ENCODE assay signal across 16 cellular contexts in genomic region chr10:113027230-113027573, GRCh38.
A peak's percentile ranks its signal among the peaks of the same experiment; 100 is the strongest.
DNase-seq lines count a peak whose midpoint lies in the region; ATAC-seq and TF ChIP-seq lines count a peak whose summit lies in the region.
"Had no signal": no experiment of that assay in that cellular context is flagged by ENCODE, and none has a peak within 500 bp of the region (broad histone marks: within the 10 kb centered on the region; RNA-seq: fewer than 3 reads in every experiment).

No MANE protein-coding gene starts in this region.

- no peaks in the 10 kb centered on the region for H3K9me2 ChIP-seq in SK-N-SH

- no peak for TF ChIP-seq RAD21 in SK-N-SH (IDR thresholded peaks at IDR 0.05; ENCODE audit: low read length)

- CTCF ChIA-PET in SK-N-SH (lab: Yijun Ruan, JAX), result no interaction called here

- peaks cover 10% of the 10 kb centered on the region for H4K20me1 ChIP-seq in SK-N-SH (ENCODE audit: insufficient read depth)

- no peak overlapping the region for H3K23ac ChIP-seq in mesenchymal stem cell (ENCODE audit: low read length in 2 of 2)

- peaks cover 64% of the 10 kb centered on the region for H3K79me2 ChIP-seq in SK-N-SH (ENCODE audit: insufficient read depth)

- DNase-seq in SK-N-SH (no peak), SJSA1 (ENCODE audit: low read depth in 1 of 2, low spot score in 2 of 2) (peak in 1 of 2 experiments; percentile 80), mesenchymal stem cell (no peak), NCI-H2227 (lab: John Stamatoyannopoulos, UW; ENCODE audit: unreplicated experiment) (no peak)
- no peak for DNase-seq in activated CD4-positive, alpha-beta T cell treated with anti-CD3 and anti-CD28 coated beads, Interleukin-2, amount 50 U/mL, for 48 hours
- DNase-seq: activated CD4-positive, CD25-positive, alpha-beta regulatory T cell treated with anti-CD3 and anti-CD28 coated beads, Interleukin-2, amount 50 U/mL, for 72 hours; CD4-positive, CD25-positive, alpha-beta regulatory T cell; left colon; MG63; naive B cell; RPMI8226; T-helper 17 cell; thyroid gland had no signal

- H2BK5ac ChIP-seq in mesenchymal stem cell (ENCODE audit: low read depth, low read length, poor library complexity, severe bottlenecking), result no peak overlapping the region

- no peak overlapping the region for H2BK15ac ChIP-seq in mesenchymal stem cell (ENCODE audit: low read depth, poor library complexity, severe bottlenecking)

- peak overlapping the region; percentile 29; the same call in 1 of the 2 replicates for H3K4me2 ChIP-seq in SK-N-SH
- no peak overlapping the region for H3K4me2 ChIP-seq in mesenchymal stem cell (ENCODE audit: low read length, poor library complexity, severe bottlenecking)

- H3K18ac ChIP-seq in mesenchymal stem cell (ENCODE audit: low read depth in 1 of 2, low read length in 2 of 2), result no peak overlapping the region

- peaks cover 0 to 29% of the 10 kb centered on the region in 2 experiments; a peak in 3 of 4 replicates for H3K4me1 ChIP-seq in SK-N-SH (ENCODE audit: control insufficient read depth in 1 of 2, insufficient read depth in 2 of 2, low read depth in 1 of 2, low read length in 1 of 2)
- peaks cover 58% of the 10 kb centered on the region for H3K4me1 ChIP-seq in SJSA1 (replicated peaks)
- H3K4me1 ChIP-seq in mesenchymal stem cell (ENCODE audit: control insufficient read depth, insufficient read depth, low read depth, low read length), result peaks cover 21% of the 10 kb centered on the region
- H3K4me1 ChIP-seq in subcutaneous abdominal adipose tissue (ENCODE audit: control insufficient read depth in 5 of 5, insufficient read depth in 5 of 5, low read length in 5 of 5), result peaks cover 12 to 54% (median 43%) of the 10 kb centered on the region in 5 donors

- no peak overlapping the region for H3K14ac ChIP-seq in mesenchymal stem cell (ENCODE audit: low read length in 2 of 2)

- H3K9ac ChIP-seq in SK-N-SH (no peak overlapping the region), mesenchymal stem cell (ENCODE audit: low read length) (peak overlapping the region; percentile 20), subcutaneous abdominal adipose tissue (ENCODE audit: low read length in 5 of 5) (peak overlapping the region in 1 of 5 donors; percentile 1)

- H3K4me3 ChIP-seq in SK-N-SH (ENCODE audit: low read depth in 2 of 2, low read length in 1 of 2) (no peak overlapping the region), SJSA1 (no peak overlapping the region), mesenchymal stem cell (ENCODE audit: insufficient read depth in 1 of 2, low read depth in 1 of 2, low read length in 2 of 2) (peak overlapping the region in 1 of 2 experiments; percentile 57), subcutaneous abdominal adipose tissue (ENCODE audit: low read depth in 1 of 5, low read length in 5 of 5) (no peak overlapping the region)
- H3K4me3 ChIP-seq: MG63, thyroid gland had no signal

- no peak overlapping the region for H2BK120ac ChIP-seq in mesenchymal stem cell (ENCODE audit: low read depth, low read length)

- H2AFZ ChIP-seq in SK-N-SH (ENCODE audit: low read depth) (no peak overlapping the region), mesenchymal stem cell (ENCODE audit: low read depth, low read length) (no peak overlapping the region)

- 40% methylated on average over 2 of the region's 2 CpGs for WGBS in SK-N-SH (ENCODE audit: low lambda C conversion rate)
- 11% methylated on average over 2 of the region's 2 CpGs for WGBS in mesenchymal stem cell

- ATAC-seq in SK-N-SH treated with all-trans-retinoic acid at 6 μM for 48 hours (no peak), HG03457 (IDR thresholded peaks at IDR 0.05; ENCODE audit: unreplicated experiment) (no peak)
- ATAC-seq: T-helper 17 cell had no signal

- no peak overlapping the region for H4K8ac ChIP-seq in mesenchymal stem cell (ENCODE audit: low read length)

- H3K27ac ChIP-seq in SK-N-SH (ENCODE audit: low read depth in 2 of 2, low read length in 1 of 2), result peak overlapping the region in 1 of 2 experiments; percentile 92; a peak in 3 of 4 replicates
- H3K27ac ChIP-seq in SJSA1, result peak overlapping the region; percentile 81
- peak overlapping the region; percentile 55 for H3K27ac ChIP-seq in mesenchymal stem cell (ENCODE audit: low read length, poor library complexity, severe bottlenecking)
- H3K27ac ChIP-seq in subcutaneous abdominal adipose tissue (ENCODE audit: low read depth, low read length), result peak overlapping the region; percentile 50

- no peak for TF ChIP-seq EP300 in SK-N-SH (IDR thresholded peaks at IDR 0.05; ENCODE audit: borderline replicate concordance in 1 of 2, low read depth in 1 of 2, low read length in 1 of 2)

- H3K9me3 ChIP-seq in SK-N-SH, result no peaks in the 10 kb centered on the region
- no peaks in the 10 kb centered on the region for H3K9me3 ChIP-seq in SJSA1 (replicated peaks)
- no peaks in the 10 kb centered on the region for H3K9me3 ChIP-seq in mesenchymal stem cell (ENCODE audit: control insufficient read depth, low read length)
- H3K9me3 ChIP-seq in subcutaneous abdominal adipose tissue (ENCODE audit: control insufficient read depth in 5 of 5, low read length in 5 of 5), result no peaks in the 10 kb centered on the region
- H3K9me3 ChIP-seq: MG63, thyroid gland had no signal

- no peak overlapping the region for H2AK5ac ChIP-seq in mesenchymal stem cell (ENCODE audit: low read length, severe bottlenecking)

- TF ChIP-seq CTCF in SK-N-SH (IDR thresholded peaks at IDR 0.05), result no peak

- peaks cover 15% of the 10 kb centered on the region for H3F3A ChIP-seq in SK-N-SH (replicated peaks; ENCODE audit: insufficient read depth)

- H3K27me3 ChIP-seq in SK-N-SH (ENCODE audit: insufficient read depth), result no peaks in the 10 kb centered on the region
- H3K27me3 ChIP-seq in SJSA1 (replicated peaks), result no peaks in the 10 kb centered on the region
- no peaks in the 10 kb centered on the region for H3K27me3 ChIP-seq in mesenchymal stem cell (ENCODE audit: control insufficient read depth in 1 of 2, insufficient read depth in 1 of 2, low read length in 2 of 2)
- H3K27me3 ChIP-seq in subcutaneous abdominal adipose tissue (ENCODE audit: control insufficient read depth in 5 of 5, insufficient read depth in 4 of 5, low read length in 5 of 5), result no peaks in the 10 kb centered on the region
- H3K27me3 ChIP-seq: MG63, thyroid gland had no signal

- H2BK12ac ChIP-seq in mesenchymal stem cell (ENCODE audit: low read length in 2 of 2), result no peak overlapping the region

- H4K91ac ChIP-seq in mesenchymal stem cell (ENCODE audit: low read length), result no peak overlapping the region

- H3K36me3 ChIP-seq in SK-N-SH (replicated peaks in 1 of 2; ENCODE audit: control insufficient read depth in 1 of 2, insufficient read depth in 2 of 2, low read length in 1 of 2) (no peaks in the 10 kb centered on the region), SJSA1 (peaks cover 6% of the 10 kb centered on the region; the same call in 1 of the 2 replicates), mesenchymal stem cell (ENCODE audit: control insufficient read depth in 1 of 2, insufficient read depth in 2 of 2, low read depth in 1 of 2, low read length in 2 of 2) (peaks cover 0 to 2% of the 10 kb centered on the region in 2 experiments), subcutaneous abdominal adipose tissue (ENCODE audit: control insufficient read depth in 5 of 5, insufficient read depth in 5 of 5, low read length in 5 of 5) (no peaks in the 10 kb centered on the region)
- H3K36me3 ChIP-seq: thyroid gland had no signal

- peaks cover 5% of the 10 kb centered on the region for H3K79me1 ChIP-seq in mesenchymal stem cell (replicated peaks; ENCODE audit: low read length, poor library complexity, severe bottlenecking)

- H3K4ac ChIP-seq in mesenchymal stem cell (ENCODE audit: low read depth in 1 of 2, low read length in 2 of 2), result no peak overlapping the region

- POLR2A ChIA-PET in SK-N-SH (lab: Yijun Ruan, JAX), result no interaction called here

TF ChIP-seq in SK-N-SH, 30 proteins besides CTCF, POLR2A, EP300 and RAD21 (continues in another document):
- TF ChIP-seq RFX5 (IDR thresholded peaks at IDR 0.05; ENCODE audit: low read length) (no peak), USF1 (IDR thresholded peaks at IDR 0.05; ENCODE audit: borderline replicate concordance, low read depth) (no peak), PBX3 (IDR thresholded peaks at IDR 0.05) (peak; percentile 46), SMC3 (IDR thresholded peaks at IDR 0.05; ENCODE audit: low read depth, low read length) (no peak)

TF ChIP-seq in SK-N-SH treated with all-trans-retinoic acid at 6 μM for 48 hours, 23 proteins besides CTCF, POLR2A, EP300 and RAD21 (continues in another document):
- TF ChIP-seq ISL1 (CRISPR knock-in tag; IDR thresholded peaks at IDR 0.05), result no peak
- no peak for TF ChIP-seq ZNF70 (CRISPR knock-in tag; IDR thresholded peaks at IDR 0.05)
- TF ChIP-seq PATZ1 (CRISPR knock-in tag; IDR thresholded peaks at IDR 0.05; ENCODE audit: borderline replicate concordance), result no peak
